ENCODE assay signal across 41 cellular contexts in the genomic region with DNA sequence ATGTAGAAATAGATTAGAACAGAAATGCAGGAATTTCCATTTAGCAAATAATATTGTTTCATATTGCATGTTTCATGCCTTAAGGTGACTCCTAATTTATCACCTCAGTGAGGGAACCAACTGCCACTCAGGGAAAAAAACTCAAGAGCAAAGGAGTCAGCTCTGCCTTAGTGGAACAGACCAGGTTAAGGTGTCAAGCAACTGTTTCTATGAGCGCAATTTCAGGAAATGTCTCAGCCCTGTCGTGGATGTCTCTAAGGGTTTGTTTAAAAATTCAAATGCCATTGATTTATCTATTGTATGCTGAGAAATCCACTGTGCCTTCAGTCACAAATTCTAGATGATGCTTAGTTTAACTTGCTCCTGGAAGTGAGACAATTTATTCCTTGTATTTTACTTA. TPM values are rescaled to one million over a fixed set of nuclear protein-coding genes. Genes with fewer than 3 reads are reported as not detected.
"Had no signal": no experiment of that assay in that cellular context is flagged by ENCODE, and none has a peak within 500 bp of the region (broad histone marks: within the 10 kb centered on the region; RNA-seq: fewer than 3 reads in every experiment).

No MANE protein-coding gene starts in this region.

- H3K9me3 ChIP-seq: adrenal gland, ascending aorta, body of pancreas, breast epithelium had no signal

- H3K4me1 ChIP-seq: adrenal gland, ascending aorta, body of pancreas, breast epithelium had no signal

- H3K9me3 Mint-ChIP-seq: activated naive CD4-positive, alpha-beta T cell treated with anti-CD3 and anti-CD28 coated beads for 36 hours; activated naive CD4-positive, alpha-beta T cell treated with anti-CD3 and anti-CD28 coated beads, Interleukin-2, amount 10 ng/mL, durations not matched to agents 7 days and 5 days; activated naive CD4-positive, alpha-beta T cell treated with anti-CD3 and anti-CD28 coated beads, Interleukin-2, amount 50 U/mL, for 24 hours; activated naive CD4-positive, alpha-beta T cell treated with anti-CD3 and anti-CD28 coated beads, Interleukin-2, amount 50 U/mL, for 72 hours; activated naive CD8-positive, alpha-beta T cell treated with anti-CD3 and anti-CD28 coated beads for 36 hours; activated naive CD8-positive, alpha-beta T cell treated with anti-CD3 and anti-CD28 coated beads, Interleukin-2, amount 10 ng/mL, durations not matched to agents 7 days and 5 days; activated naive CD8-positive, alpha-beta T cell treated with anti-CD3 and anti-CD28 coated beads, Interleukin-2, amount 50 U/mL, for 24 hours; activated T-cell treated with anti-CD3 and anti-CD28 coated beads, Interleukin-2, amount 50 U/mL, for 24 hours; activated T-cell treated with anti-CD3 and anti-CD28 coated beads, Interleukin-2, amount 50 U/mL, for 4 hours; activated T-cell treated with anti-CD3 and anti-CD28 coated beads, Interleukin-2, amount 50 U/mL, for 72 hours; activated T-helper 1 cell treated with anti-CD3 and anti-CD28 coated beads, Interleukin-12 subunit alpha, Interleukin-12 subunit beta, Interleukin-2, Interleukin-4 antibody, amounts not matched to agents 30 ng/mL and 10 ng/mL and 1 ng/mL, durations not matched to agents 14 hours and 24 hours and 36 hours; activated T-helper 17 cell treated with anti-CD3 and anti-CD28 coated beads, Interleukin-2, amount 50 U/mL, for 72 hours; activated T-helper 2 cell treated with anti-CD3 and anti-CD28 coated beads, Interferon-gamma antibody, Interleukin-2, Interleukin-4, amounts not matched to agents 10 μg/mL and 5 μg/mL and 100 μg/mL, durations not matched to agents 14 hours and 24 hours and 36 hours; central memory CD8-positive, alpha-beta T cell had no signal

- H3K4me1 Mint-ChIP-seq: activated naive CD4-positive, alpha-beta T cell treated with anti-CD3 and anti-CD28 coated beads, Interleukin-2, amount 10 ng/mL, durations not matched to agents 7 days and 5 days; activated naive CD4-positive, alpha-beta T cell treated with anti-CD3 and anti-CD28 coated beads, Interleukin-2, amount 50 U/mL, for 24 hours; activated naive CD8-positive, alpha-beta T cell treated with anti-CD3 and anti-CD28 coated beads for 36 hours; activated naive CD8-positive, alpha-beta T cell treated with anti-CD3 and anti-CD28 coated beads, Interleukin-2, amount 10 ng/mL, durations not matched to agents 7 days and 5 days; activated naive CD8-positive, alpha-beta T cell treated with anti-CD3 and anti-CD28 coated beads, Interleukin-2, amount 50 U/mL, for 24 hours; activated T-helper 17 cell treated with anti-CD3 and anti-CD28 coated beads, Interleukin-2, amount 50 U/mL, for 72 hours; brain; central memory CD8-positive, alpha-beta T cell had no signal

- H3K27me3 ChIP-seq: adrenal gland, ascending aorta, body of pancreas, brain microvascular endothelial cell, breast epithelium, cardiac muscle cell had no signal

- H3K4me3 ChIP-seq: adrenal gland, ascending aorta, body of pancreas, breast epithelium, cardiac muscle cell had no signal

- ATAC-seq: activated naive CD4-positive, alpha-beta T cell treated with anti-CD3 and anti-CD28 coated beads, Interleukin-2, amount 50 U/mL, for 72 hours; activated naive CD8-positive, alpha-beta T cell treated with anti-CD3 and anti-CD28 coated beads, Interleukin-2, amount 50 U/mL, for 24 hours; activated T-cell treated with anti-CD3 and anti-CD28 coated beads, Interleukin-2, amount 50 U/mL, for 4 hours; activated T-cell treated with anti-CD3 and anti-CD28 coated beads, Interleukin-2, amount 50 U/mL, for 72 hours; activated T-helper 17 cell treated with anti-CD3 and anti-CD28 coated beads, Interleukin-2, amount 50 U/mL, for 72 hours; body of pancreas had no signal

- H3K27me3 Mint-ChIP-seq: brain had no signal

- H3K36me3 Mint-ChIP-seq: activated naive CD4-positive, alpha-beta T cell treated with anti-CD3 and anti-CD28 coated beads, Interleukin-2, amount 10 ng/mL, durations not matched to agents 7 days and 5 days; activated naive CD4-positive, alpha-beta T cell treated with anti-CD3 and anti-CD28 coated beads, Interleukin-2, amount 50 U/mL, for 24 hours; activated naive CD4-positive, alpha-beta T cell treated with anti-CD3 and anti-CD28 coated beads, Interleukin-2, amount 50 U/mL, for 72 hours; activated naive CD8-positive, alpha-beta T cell; activated naive CD8-positive, alpha-beta T cell treated with anti-CD3 and anti-CD28 coated beads for 36 hours; activated naive CD8-positive, alpha-beta T cell treated with anti-CD3 and anti-CD28 coated beads, Interleukin-2, amount 10 ng/mL, durations not matched to agents 7 days and 5 days; brain had no signal

- H3K4me3 Mint-ChIP-seq: activated naive CD4-positive, alpha-beta T cell treated with anti-CD3 and anti-CD28 coated beads for 36 hours; activated naive CD4-positive, alpha-beta T cell treated with anti-CD3 and anti-CD28 coated beads, Interleukin-2, amount 10 ng/mL, durations not matched to agents 7 days and 5 days; activated naive CD4-positive, alpha-beta T cell treated with anti-CD3 and anti-CD28 coated beads, Interleukin-2, amount 50 U/mL, for 24 hours; activated naive CD8-positive, alpha-beta T cell; activated naive CD8-positive, alpha-beta T cell treated with anti-CD3 and anti-CD28 coated beads for 36 hours; activated naive CD8-positive, alpha-beta T cell treated with anti-CD3 and anti-CD28 coated beads, Interleukin-2, amount 10 ng/mL, durations not matched to agents 7 days and 5 days; activated naive CD8-positive, alpha-beta T cell treated with anti-CD3 and anti-CD28 coated beads, Interleukin-2, amount 50 U/mL, for 24 hours; activated T-cell treated with anti-CD3 and anti-CD28 coated beads, Interleukin-2, amount 50 U/mL, for 24 hours; activated T-cell treated with anti-CD3 and anti-CD28 coated beads, Interleukin-2, amount 50 U/mL, for 4 hours; activated T-cell treated with anti-CD3 and anti-CD28 coated beads, Interleukin-2, amount 50 U/mL, for 72 hours; activated T-helper 1 cell treated with anti-CD3 and anti-CD28 coated beads, Interleukin-12 subunit alpha, Interleukin-12 subunit beta, Interleukin-2, Interleukin-4 antibody, amounts not matched to agents 30 ng/mL and 10 ng/mL and 1 ng/mL, durations not matched to agents 14 hours and 24 hours and 36 hours; activated T-helper 17 cell treated with anti-CD3 and anti-CD28 coated beads, Interleukin-2, amount 50 U/mL, for 72 hours; brain; central memory CD8-positive, alpha-beta T cell had no signal

- H3K27ac Mint-ChIP-seq: activated naive CD4-positive, alpha-beta T cell treated with anti-CD3 and anti-CD28 coated beads for 36 hours; activated naive CD4-positive, alpha-beta T cell treated with anti-CD3 and anti-CD28 coated beads, Interleukin-2, amount 10 ng/mL, durations not matched to agents 7 days and 5 days; activated naive CD4-positive, alpha-beta T cell treated with anti-CD3 and anti-CD28 coated beads, Interleukin-2, amount 50 U/mL, for 24 hours; activated naive CD4-positive, alpha-beta T cell treated with anti-CD3 and anti-CD28 coated beads, Interleukin-2, amount 50 U/mL, for 72 hours; activated naive CD8-positive, alpha-beta T cell; activated naive CD8-positive, alpha-beta T cell treated with anti-CD3 and anti-CD28 coated beads for 36 hours; activated naive CD8-positive, alpha-beta T cell treated with anti-CD3 and anti-CD28 coated beads, Interleukin-2, amount 10 ng/mL, durations not matched to agents 7 days and 5 days; activated naive CD8-positive, alpha-beta T cell treated with anti-CD3 and anti-CD28 coated beads, Interleukin-2, amount 50 U/mL, for 24 hours; activated T-cell treated with anti-CD3 and anti-CD28 coated beads, Interleukin-2, amount 50 U/mL, for 24 hours; activated T-cell treated with anti-CD3 and anti-CD28 coated beads, Interleukin-2, amount 50 U/mL, for 72 hours; activated T-helper 1 cell treated with anti-CD3 and anti-CD28 coated beads, Interleukin-12 subunit alpha, Interleukin-12 subunit beta, Interleukin-2, Interleukin-4 antibody, amounts not matched to agents 30 ng/mL and 10 ng/mL and 1 ng/mL, durations not matched to agents 14 hours and 24 hours and 36 hours; activated T-helper 17 cell treated with anti-CD3 and anti-CD28 coated beads, Interleukin-2, amount 50 U/mL, for 72 hours; activated T-helper 2 cell treated with anti-CD3 and anti-CD28 coated beads, Interferon-gamma antibody, Interleukin-2, Interleukin-4, amounts not matched to agents 10 μg/mL and 5 μg/mL and 100 μg/mL, durations not matched to agents 14 hours and 24 hours and 36 hours; brain had no signal

- FAIRE-seq: astrocyte, bronchial epithelial cell had no signal

- DNase-seq: activated effector memory CD4-positive, alpha-beta T cell treated with anti-CD3 and anti-CD28 coated beads, Interleukin-2, amount 50 U/mL, for 16 hours; activated effector memory CD4-positive, alpha-beta T cell treated with Interleukin-2 at 50 U/mL for 16 hours; activated gamma-delta T cell; activated gamma-delta T cell treated with Interleukin-2 at 50 U/mL for 16 hours; activated naive CD4-positive, alpha-beta T cell; activated naive CD4-positive, alpha-beta T cell treated with anti-CD3 and anti-CD28 coated beads for 36 hours; activated naive CD4-positive, alpha-beta T cell treated with anti-CD3 and anti-CD28 coated beads, Interleukin-2, amount 10 ng/mL, durations not matched to agents 7 days and 5 days; activated naive CD4-positive, alpha-beta T cell treated with anti-CD3 and anti-CD28 coated beads, Interleukin-2, amount 50 U/mL, for 16 hours; activated naive CD4-positive, alpha-beta T cell treated with Interleukin-2 at 50 U/mL for 16 hours; activated naive CD8-positive, alpha-beta T cell treated with anti-CD3 and anti-CD28 coated beads for 36 hours; activated naive CD8-positive, alpha-beta T cell treated with anti-CD3 and anti-CD28 coated beads, Interleukin-2, amount 10 ng/mL, durations not matched to agents 7 days and 5 days; activated naive CD8-positive, alpha-beta T cell treated with anti-CD3 and anti-CD28 coated beads, Interleukin-2, amount 50 U/mL, for 24 hours; activated T-cell treated with anti-CD3 and anti-CD28 coated beads for 4 hours; activated T-cell treated with anti-CD3 and anti-CD28 coated beads, Interleukin-2, amount 50 U/mL, for 1 hour; activated T-cell treated with anti-CD3 and anti-CD28 coated beads, Interleukin-2, amount 50 U/mL, for 24 hours; activated T-cell treated with anti-CD3 and anti-CD28 coated beads, Interleukin-2, amount 50 U/mL, for 4 hours; activated T-cell treated with anti-CD3 and anti-CD28 coated beads, Interleukin-2, amount 50 U/mL, for 48 hours; activated T-cell treated with anti-CD3 and anti-CD28 coated beads, Interleukin-2, amount 50 U/mL, for 72 hours; adrenal gland; amniotic stem cell; amygdala; anterior cingulate cortex; aorta; body of pancreas; brain microvascular endothelial cell; caudate nucleus; central memory CD4-positive, alpha-beta T cell; cerebellar nuclear complex had no signal

- H3K27ac ChIP-seq: adrenal gland, ascending aorta, body of pancreas, brain microvascular endothelial cell, breast epithelium, cardiac muscle cell had no signal

- H3K36me3 ChIP-seq: adrenal gland, ascending aorta, brain microvascular endothelial cell, breast epithelium, cardiac muscle cell had no signal

RNA-seq across cellular contexts. Expression of a gene that starts 34.7 kb away (rescaled TPM):
- total RNA-seq: activated T-helper 1 cell treated with anti-CD3 and anti-CD28 coated beads, Interleukin-12 subunit alpha, Interleukin-12 subunit beta, Interleukin-2, Interleukin-4 antibody, amounts not matched to agents 30 ng/mL and 10 ng/mL and 1 ng/mL, durations not matched to agents 14 hours and 24 hours and 36 hours had no signal
